8 cellular contexts compared by ENCODE assay signal in genomic region chr22:35330258-35330861, GRCh38. TPM values are rescaled to one million over a fixed set of nuclear protein-coding genes. Genes with fewer than 3 reads are reported as not detected.
A peak's percentile ranks its signal among the peaks of the same experiment; 100 is the strongest.
DNase-seq lines count a peak whose midpoint lies in the region; ATAC-seq and FAIRE-seq lines count a peak whose summit lies in the region.

No MANE protein-coding gene starts in this region.

- DNase-seq in CD1c-positive myeloid dendritic cell (ENCODE audit: extremely low spot score) (peak; percentile 90), RCC 7860 (ENCODE audit: low spot score) (peak; percentile 16), left ventricle myocardium superior (peak; percentile 91), NCI-H524 treated with DMSO at 0.1 percent for 48 hours (lab: John Stamatoyannopoulos, UW) (no peak), SHP77 treated with DMSO at 0.1 percent for 48 hours (lab: John Stamatoyannopoulos, UW) (no peak), retina (no peak)
- peak; percentile 43 for DNase-seq in activated effector memory CD4-positive, alpha-beta T cell treated with Interleukin-2 at 50 U/mL for 16 hours
- peak; percentile 80 for DNase-seq in stimulated activated CD4-positive, alpha-beta T cell treated with anti-CD3 and anti-CD28 coated beads, Interleukin-15, amount 100 ng/mL, for 24 hours

- no peak for FAIRE-seq in RCC 7860 (lab: Jason Lieb, UNC)

- peak; percentile 89 for ATAC-seq in left ventricle myocardium superior

- intact Hi-C loops in left ventricle myocardium superior (cut with micrococcal nuclease) = no loop called here

RNA-seq across cellular contexts. Expression of gene TOM1, which starts 30.7 kb away (rescaled TPM):
- total RNA-seq in left ventricle myocardium superior = 78.6 TPM

RNA-seq across cellular contexts. Expression of gene HMOX1, which starts 50.5 kb away (rescaled TPM):
- total RNA-seq in left ventricle myocardium superior = 3.8 TPM

Comparison
In these comparisons a context has a peak if more than half of its experiments do, and no peak if none do; other contexts are left out.
1. DNase-seq: peak in CD1c-positive myeloid dendritic cell (single experiment), RCC 7860 (single experiment), activated effector memory CD4-positive, alpha-beta T cell treated with Interleukin-2 at 50 U/mL for 16 hours (single experiment), left ventricle myocardium superior (single experiment) and stimulated activated CD4-positive, alpha-beta T cell treated with anti-CD3 and anti-CD28 coated beads, Interleukin-15, amount 100 ng/mL, for 24 hours (single experiment); none in NCI-H524 treated with DMSO at 0.1 percent for 48 hours (single experiment), SHP77 treated with DMSO at 0.1 percent for 48 hours (single experiment) and retina (single experiment).